Comparison of ENCODE assay signal across 21 cellular contexts in genomic region chr20:62557425-62557824, GRCh38.
DNase-seq lines count a peak whose midpoint lies in the region; ATAC-seq, FAIRE-seq and TF ChIP-seq lines count a peak whose summit lies in the region.
"Had no signal": no experiment of that assay in that cellular context is flagged by ENCODE, and none has a peak within 500 bp of the region (broad histone marks: within the 10 kb centered on the region; RNA-seq: fewer than 3 reads in every experiment).

No MANE protein-coding gene starts in this region.

- no peak overlapping the region for H3K27ac ChIP-seq in H1 (ENCODE audit: low read depth, low read length)
- H3K27ac ChIP-seq: ascending aorta, foreskin keratinocyte, prostate gland, stomach had no signal

- H3K56ac ChIP-seq in H1 (replicated peaks; ENCODE audit: insufficient read length, low read depth, low read length): no peak overlapping the region

- no peak overlapping the region for H3K9ac ChIP-seq in Loucy (ENCODE audit: low read depth, low read length, poor library complexity, severe bottlenecking)
- H3K9ac ChIP-seq in H1 (replicated peaks in 1 of 4; ENCODE audit: extremely low read depth in 1 of 4, low read depth in 3 of 4, low read length in 3 of 4): no peak overlapping the region

- no peak overlapping the region for H2AK5ac ChIP-seq in H1 (ENCODE audit: low read depth, low read length)

- H3K9me3 ChIP-seq in Loucy (ENCODE audit: insufficient read depth, low read depth, low read length) (no peaks in the 10 kb centered on the region), H1 (ENCODE audit: insufficient read depth in 2 of 2, low read depth in 1 of 2, low read length in 1 of 2) (no peaks in the 10 kb centered on the region)
- H3K9me3 ChIP-seq: ascending aorta, prostate gland, stomach had no signal

- POLR2A ChIA-PET in H1 (lab: Charles Lee; ENCODE audit: partially characterized antibody): no interaction called here

- H3K18ac ChIP-seq in H1 (ENCODE audit: extremely low read depth, low read length): no peak overlapping the region

- WGBS in H1 (ENCODE audit: extremely low coverage in 1 of 2, insufficient coverage in 1 of 2, insufficient read length in 1 of 2, insufficient replicate concordance in 2 of 2, low coverage in 1 of 2, low lambda C conversion rate in 2 of 2, missing lambda C conversion rate in 1 of 2), 2 experiments: 82% methylated on average over 15 of the region's 15 CpGs; no CpG with 5 or more reads in 1 of the 2 experiments

- ATAC-seq in HG03159 (IDR thresholded peaks at IDR 0.05; ENCODE audit: unreplicated experiment): no peak
- ATAC-seq: activated CD8-positive, alpha-beta memory T cell treated with anti-CD3 and anti-CD28 coated beads, Interleukin-2, amount 10 ng/mL, durations not matched to agents 7 days and 5 days; foreskin keratinocyte; naive thymus-derived CD8-positive, alpha-beta T cell had no signal

- TF ChIP-seq CTCF in Loucy (conservative IDR thresholded peaks at IDR 0.05; ENCODE audit: low read length) (no peak), H1 (IDR thresholded peaks at IDR 0.05; ENCODE audit: control extremely low read depth in 1 of 3, insufficient read depth in 1 of 3, low read depth in 1 of 3, low read length in 3 of 3) (no peak)

- no peak for TF ChIP-seq RAD21 in H1 (IDR thresholded peaks at IDR 0.05 in 1 of 2, conservative IDR thresholded peaks at IDR 0.05 in 1 of 2; ENCODE audit: low read depth in 2 of 2, low read length in 2 of 2)

- DNase-seq in NCI-H748 (lab: John Stamatoyannopoulos, UW; ENCODE audit: unreplicated experiment): peak; percentile 12
- no peak for DNase-seq in NCI-H748 treated with DMSO at 0.1 percent for 48 hours (lab: John Stamatoyannopoulos, UW)
- no peak for DNase-seq in H1 (ENCODE audit: low read depth in 1 of 2, low spot score in 2 of 2)
- peak; percentile 26 for DNase-seq in renal cortical epithelial cell (ENCODE audit: low read depth)
- no peak for DNase-seq in nucleus accumbens (lab: John Stamatoyannopoulos, UW)
- no peak for DNase-seq in COR-L47 (lab: John Stamatoyannopoulos, UW)
- DNase-seq: 8988T; activated CD4-positive, alpha-beta T cell treated with anti-CD3 and anti-CD28 coated beads for 1 hour; activated CD8-positive, alpha-beta memory T cell treated with anti-CD3 and anti-CD28 coated beads, Interleukin-2, amount 10 ng/mL, durations not matched to agents 7 days and 5 days; activated gamma-delta T cell; CD4-positive, CD25-positive, alpha-beta regulatory T cell; foreskin keratinocyte; naive thymus-derived CD8-positive, alpha-beta T cell; NCI-H1092; NK-92 treated with Interleukin-12 subunit alpha and Interleukin-12 subunit beta, amount 100 ng/mL, for 24 hours; stomach had no signal

- H3K23ac ChIP-seq in H1 (ENCODE audit: insufficient read length): no peak overlapping the region

- no peaks in the 10 kb centered on the region for H3F3A ChIP-seq in Loucy (ENCODE audit: low read depth)

- no peak overlapping the region for H2AFZ ChIP-seq in Loucy (ENCODE audit: low read length)
- no peak overlapping the region for H2AFZ ChIP-seq in H1 (ENCODE audit: low read length)

- TF ChIP-seq EP300 in H1 (IDR thresholded peaks at IDR 0.05; ENCODE audit: borderline replicate concordance in 1 of 2, low read depth in 2 of 2, low read length in 2 of 2): no peak

- H2BK12ac ChIP-seq in H1 (ENCODE audit: low read depth, low read length): no peak overlapping the region

- no peak overlapping the region for H2BK20ac ChIP-seq in H1 (ENCODE audit: low read length)

- H3K14ac ChIP-seq in H1 (ENCODE audit: insufficient read length): no peak overlapping the region

- H3K27me3 ChIP-seq in Loucy (ENCODE audit: insufficient read depth, low read length, poor library complexity, severe bottlenecking) (no peaks in the 10 kb centered on the region), H1 (replicated peaks in 1 of 4; ENCODE audit: control insufficient read depth in 3 of 4, extremely low read depth in 1 of 4, insufficient read depth in 3 of 4, low read length in 3 of 4) (peaks cover 0 to 3% (median 0%) of the 10 kb centered on the region in 4 experiments; a peak in 2 of 7 replicates)
- H3K27me3 ChIP-seq: ascending aorta had no signal

- CTCF ChIA-PET in H1 (lab: Charles Lee; ENCODE audit: partially characterized antibody): interaction anchor here (0.6 to 3.0 kb wide), 6 partner anchors 8 to 81 kb away, joined by 3 to 12 read pairs (median 4); no protein-coding TSS in a partner anchor

- no peak overlapping the region for H3K4ac ChIP-seq in H1 (replicated peaks; ENCODE audit: insufficient read length, low read depth, low read length)

- H3K4me2 ChIP-seq in Loucy (ENCODE audit: low read depth, low read length, poor library complexity, severe bottlenecking) (peak overlapping the region; percentile 74), H1 (ENCODE audit: insufficient read depth in 1 of 2, low read depth in 2 of 2, low read length in 2 of 2) (no peak overlapping the region)

- H4K20me1 ChIP-seq in Loucy (ENCODE audit: insufficient read depth, low read length, poor library complexity, severe bottlenecking) (no peaks in the 10 kb centered on the region), H1 (replicated peaks in 1 of 2; ENCODE audit: control insufficient read depth in 1 of 2, insufficient read depth in 2 of 2, low read length in 2 of 2) (peaks cover 0 to under 1% of the 10 kb centered on the region in 2 experiments)

- no peak for TF ChIP-seq POLR2A in H1 (IDR thresholded peaks at IDR 0.05; ENCODE audit: control extremely low read depth in 1 of 2, low read depth in 2 of 2, low read length in 2 of 2)

- H4K91ac ChIP-seq in H1 (replicated peaks; ENCODE audit: insufficient read length, low read length): no peak overlapping the region

- H3K23me2 ChIP-seq in H1 (ENCODE audit: low read depth, low read length): no peaks in the 10 kb centered on the region

- no peaks in the 10 kb centered on the region for H3K79me2 ChIP-seq in Loucy (ENCODE audit: insufficient read depth, low read length)
- H3K79me2 ChIP-seq in H1 (ENCODE audit: control insufficient read depth in 1 of 2, insufficient read depth in 2 of 2, low read length in 2 of 2): no peaks in the 10 kb centered on the region

- H2BK5ac ChIP-seq in H1 (ENCODE audit: low read depth, low read length): no peak overlapping the region

- H4K8ac ChIP-seq in H1 (ENCODE audit: extremely low read depth, insufficient read depth, low read length): no peak overlapping the region

- H3K36me3 ChIP-seq in Loucy (ENCODE audit: insufficient read depth, low read length) (no peaks in the 10 kb centered on the region), H1 (ENCODE audit: control insufficient read depth in 2 of 4, insufficient read depth in 4 of 4, low read length in 3 of 4) (no peaks in the 10 kb centered on the region)
- H3K36me3 ChIP-seq: ascending aorta, prostate gland, stomach had no signal

- H3K79me1 ChIP-seq in H1 (ENCODE audit: low read depth, low read length): no peaks in the 10 kb centered on the region

- no peaks in the 10 kb centered on the region for H3K9me2 ChIP-seq in Loucy (replicated peaks; ENCODE audit: low read depth, low read length)

- H3K4me3 ChIP-seq in Loucy (ENCODE audit: low read length, poor library complexity, severe bottlenecking) (no peak overlapping the region), H1 (ENCODE audit: extremely low read depth in 1 of 4, insufficient read depth in 2 of 4, low read depth in 3 of 4, low read length in 4 of 4) (no peak overlapping the region)
- H3K4me3 ChIP-seq: ascending aorta, prostate gland, stomach had no signal

- H3K4me1 ChIP-seq in Loucy (ENCODE audit: insufficient read depth, low read length, poor library complexity, severe bottlenecking): peaks cover 37% of the 10 kb centered on the region
- peaks cover 0 to under 1% (median 0%) of the 10 kb centered on the region in 4 experiments; a peak in 3 of 7 replicates for H3K4me1 ChIP-seq in H1 (replicated peaks in 1 of 4; ENCODE audit: control insufficient read depth in 3 of 4, insufficient read depth in 4 of 4, low read length in 3 of 4)
- H3K4me1 ChIP-seq: ascending aorta, foreskin keratinocyte, prostate gland had no signal

- no peak overlapping the region for H4K5ac ChIP-seq in H1 (ENCODE audit: insufficient read length, low read depth, low read length)

- H2BK120ac ChIP-seq in H1 (replicated peaks; ENCODE audit: low read depth, low read length): no peak overlapping the region

- no peak for FAIRE-seq in H1 (lab: Jason Lieb, UNC)
- FAIRE-seq: colon had no signal

- no peak overlapping the region for H2BK15ac ChIP-seq in H1 (ENCODE audit: low read length)

TF ChIP-seq in H1, 55 proteins besides CTCF, POLR2A, EP300 and RAD21:
- TF ChIP-seq MAFK (IDR thresholded peaks at IDR 0.05; ENCODE audit: low read depth, low read length) (peak; percentile 47; the same call in 1 of the 2 replicates), BRCA1 (IDR thresholded peaks at IDR 0.05; ENCODE audit: low read depth, low read length) (no peak)
TF ChIP-seq in H1: peak in this region for 1.

Comparison
In these comparisons a context has a peak if more than half of its experiments do, and no peak if none do; other contexts are left out.
1. DNase-seq: peak in NCI-H748 (single experiment) and renal cortical epithelial cell (single experiment); none in NCI-H748 treated with DMSO at 0.1 percent for 48 hours (single experiment), H1 (0 of 2), nucleus accumbens (0 of 56) and COR-L47 (single experiment).